In the genomic region with DNA sequence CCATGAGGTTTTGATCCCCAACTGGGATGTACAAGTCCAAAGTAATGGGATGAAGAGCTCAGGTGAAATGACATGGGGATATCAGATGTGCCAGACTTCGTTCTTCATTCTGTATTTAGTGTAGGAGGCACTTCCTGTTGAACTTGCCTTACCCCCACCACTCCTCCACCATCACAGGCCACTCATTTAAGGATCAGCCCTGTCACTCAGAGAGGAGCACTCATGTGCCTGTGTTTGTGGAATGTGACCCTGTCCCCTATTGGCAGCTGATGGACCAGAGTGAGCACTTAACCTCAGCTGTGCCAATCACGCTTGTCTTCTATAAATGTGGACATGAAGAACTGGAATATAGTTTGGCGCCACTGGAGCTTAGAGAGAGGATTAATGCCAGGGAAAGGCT, we compare ENCODE assay signal across 22 cellular contexts.
"Had no signal": no experiment of that assay in that cellular context is flagged by ENCODE, and none has a peak within 500 bp of the region (broad histone marks: within the 10 kb centered on the region; RNA-seq: fewer than 3 reads in every experiment).

No MANE protein-coding gene starts in this region.

- H3K36me3 ChIP-seq: heart left ventricle, neural progenitor cell, prostate gland, right lobe of liver, tibial artery, upper lobe of left lung, uterus had no signal

- H3K9me3 Mint-ChIP-seq: natural killer cell treated with Interleukin-12 subunit alpha and Interleukin-12 subunit beta and Interleukin-15 and Interleukin-18, amount 100 ng/mL, for 72 hours; neural progenitor cell; stimulated activated naive B cell treated with anti-CD40 and anti-IgM and Interleukin-4, amounts not matched to agents 10 μg/mL and 1 μg/mL and 100 μg/mL, for 72 hours had no signal

- H3K4me3 Mint-ChIP-seq: natural killer cell treated with Interleukin-12 subunit alpha and Interleukin-12 subunit beta and Interleukin-15 and Interleukin-18, amount 100 ng/mL, for 72 hours; neural progenitor cell; stimulated activated naive B cell treated with anti-CD40 and anti-IgM and Interleukin-4, amounts not matched to agents 10 μg/mL and 1 μg/mL and 100 μg/mL, for 72 hours had no signal

- H3K36me3 Mint-ChIP-seq: natural killer cell treated with Interleukin-12 subunit alpha and Interleukin-12 subunit beta and Interleukin-15 and Interleukin-18, amount 100 ng/mL, for 72 hours; neural progenitor cell; stimulated activated naive B cell treated with anti-CD40 and anti-IgM and Interleukin-4, amounts not matched to agents 10 μg/mL and 1 μg/mL and 100 μg/mL, for 72 hours had no signal

- H3K9ac ChIP-seq: neural progenitor cell, parathyroid adenoma had no signal

- H3K27ac Mint-ChIP-seq: natural killer cell treated with Interleukin-12 subunit alpha and Interleukin-12 subunit beta and Interleukin-15 and Interleukin-18, amount 100 ng/mL, for 72 hours; neural progenitor cell; stimulated activated naive B cell treated with anti-CD40 and anti-IgM and Interleukin-4, amounts not matched to agents 10 μg/mL and 1 μg/mL and 100 μg/mL, for 72 hours had no signal

- H3K4me3 ChIP-seq: dorsolateral prefrontal cortex, heart left ventricle, lung, neural progenitor cell, prostate gland, right lobe of liver, tibial artery, upper lobe of left lung, uterus had no signal

- H3K4me1 ChIP-seq: neural progenitor cell, parathyroid adenoma, prostate gland, right lobe of liver, tibial artery, uterus had no signal

- H3K27me3 ChIP-seq: heart left ventricle, neural progenitor cell, right lobe of liver, tibial artery, upper lobe of left lung, uterus had no signal

- ATAC-seq: esophagus mucosa, heart left ventricle, left colon, left ventricle myocardium superior, right lobe of liver had no signal

- H3K27ac ChIP-seq: dorsolateral prefrontal cortex, heart left ventricle, neural progenitor cell, parathyroid adenoma, prostate gland, right lobe of liver, tibial artery, upper lobe of left lung, uterus had no signal

- DNase-seq: cortex of kidney; dorsolateral prefrontal cortex; effector CD8-positive, alpha-beta T cell; heart left ventricle; hippocampal formation; left colon; left ventricle myocardium superior; mesenchymal stem cell; midbrain; right lobe of liver; stimulated activated CD4-positive, alpha-beta T cell treated with anti-CD3 and anti-CD28 coated beads, Interleukin-2, amount 100 ng/mL, for 24 hours; stimulated activated CD4-positive, alpha-beta T cell treated with anti-CD3 and anti-CD28 coated beads, Interleukin-4, amount 100 ng/mL, for 4 hours; stimulated activated naive B cell treated with anti-CD40 and anti-IgM and Interleukin-4, amounts not matched to agents 10 μg/mL and 1 μg/mL and 100 μg/mL, for 72 hours; tibial artery; upper lobe of left lung; uterus had no signal

- H3K4me1 Mint-ChIP-seq: neural progenitor cell; stimulated activated naive B cell treated with anti-CD40 and anti-IgM and Interleukin-4, amounts not matched to agents 10 μg/mL and 1 μg/mL and 100 μg/mL, for 72 hours had no signal

- H3K9me3 ChIP-seq: heart left ventricle, prostate gland, right lobe of liver, tibial artery, upper lobe of left lung, uterus had no signal
